1 cellular context compared by ENCODE assay signal in the genomic region with DNA sequence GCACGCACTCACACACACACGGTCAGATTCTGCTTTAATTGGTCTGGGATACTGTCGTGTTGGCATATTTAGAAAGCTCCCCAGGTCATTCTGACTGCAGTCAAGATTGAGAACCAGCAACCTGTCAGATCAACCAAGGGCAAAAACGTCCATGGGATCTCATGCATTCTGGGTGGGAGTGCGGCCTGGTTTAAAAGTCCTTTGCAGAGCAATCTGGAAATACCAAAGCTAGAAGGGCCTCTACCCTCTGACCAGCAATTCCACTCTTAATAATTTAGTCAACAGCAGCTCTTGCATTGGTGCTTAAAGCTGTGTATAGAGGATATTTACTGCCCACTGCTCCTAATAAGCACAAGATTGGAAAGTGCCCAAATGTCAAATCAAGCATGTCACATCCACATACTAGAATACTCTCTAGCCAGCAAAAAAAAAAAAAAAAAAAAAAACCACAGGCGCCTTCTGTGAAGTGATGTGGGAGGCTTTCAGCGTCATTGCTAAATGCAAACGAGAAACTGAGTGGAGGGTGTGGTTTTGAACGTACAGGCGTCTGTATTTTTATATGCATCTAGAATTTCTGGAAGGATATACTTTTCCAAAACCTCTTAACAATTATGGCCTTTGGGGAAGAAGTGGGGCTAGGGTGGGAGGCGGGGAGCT.
TF ChIP-seq lines count a peak whose summit lies in the region.

No MANE protein-coding gene starts in this region.

TF ChIP-seq in HCT116, 20 proteins besides CTCF, POLR2A, EP300 and RAD21:
- TF ChIP-seq POLR2AphosphoS5 (IDR thresholded peaks at IDR 0.05; ENCODE audit: low read depth, low read length): no peak
- TF ChIP-seq EZH2phosphoT487 (IDR thresholded peaks at IDR 0.05; ENCODE audit: borderline replicate concordance): no peak
- TF ChIP-seq ZNF274 (IDR thresholded peaks at IDR 0.05; ENCODE audit: low read depth, low read length): no peak
- TF ChIP-seq, protein P1, sequence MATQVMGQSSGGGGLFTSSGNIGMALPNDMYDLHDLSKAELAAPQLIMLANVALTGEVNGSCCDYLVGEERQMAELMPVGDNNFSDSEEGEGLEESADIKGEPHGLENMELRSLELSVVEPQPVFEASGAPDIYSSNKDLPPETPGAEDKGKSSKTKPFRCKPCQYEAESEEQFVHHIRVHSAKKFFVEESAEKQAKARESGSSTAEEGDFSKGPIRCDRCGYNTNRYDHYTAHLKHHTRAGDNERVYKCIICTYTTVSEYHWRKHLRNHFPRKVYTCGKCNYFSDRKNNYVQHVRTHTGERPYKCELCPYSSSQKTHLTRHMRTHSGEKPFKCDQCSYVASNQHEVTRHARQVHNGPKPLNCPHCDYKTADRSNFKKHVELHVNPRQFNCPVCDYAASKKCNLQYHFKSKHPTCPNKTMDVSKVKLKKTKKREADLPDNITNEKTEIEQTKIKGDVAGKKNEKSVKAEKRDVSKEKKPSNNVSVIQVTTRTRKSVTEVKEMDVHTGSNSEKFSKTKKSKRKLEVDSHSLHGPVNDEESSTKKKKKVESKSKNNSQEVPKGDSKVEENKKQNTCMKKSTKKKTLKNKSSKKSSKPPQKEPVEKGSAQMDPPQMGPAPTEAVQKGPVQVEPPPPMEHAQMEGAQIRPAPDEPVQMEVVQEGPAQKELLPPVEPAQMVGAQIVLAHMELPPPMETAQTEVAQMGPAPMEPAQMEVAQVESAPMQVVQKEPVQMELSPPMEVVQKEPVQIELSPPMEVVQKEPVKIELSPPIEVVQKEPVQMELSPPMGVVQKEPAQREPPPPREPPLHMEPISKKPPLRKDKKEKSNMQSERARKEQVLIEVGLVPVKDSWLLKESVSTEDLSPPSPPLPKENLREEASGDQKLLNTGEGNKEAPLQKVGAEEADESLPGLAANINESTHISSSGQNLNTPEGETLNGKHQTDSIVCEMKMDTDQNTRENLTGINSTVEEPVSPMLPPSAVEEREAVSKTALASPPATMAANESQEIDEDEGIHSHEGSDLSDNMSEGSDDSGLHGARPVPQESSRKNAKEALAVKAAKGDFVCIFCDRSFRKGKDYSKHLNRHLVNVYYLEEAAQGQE (IDR thresholded peaks at IDR 0.05; ENCODE audit: low read depth): no peak
- TF ChIP-seq, protein P2, sequence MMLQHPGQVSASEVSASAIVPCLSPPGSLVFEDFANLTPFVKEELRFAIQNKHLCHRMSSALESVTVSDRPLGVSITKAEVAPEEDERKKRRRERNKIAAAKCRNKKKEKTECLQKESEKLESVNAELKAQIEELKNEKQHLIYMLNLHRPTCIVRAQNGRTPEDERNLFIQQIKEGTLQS (IDR thresholded peaks at IDR 0.05): no peak
- TF ChIP-seq TCF7L2 (IDR thresholded peaks at IDR 0.05; ENCODE audit: borderline replicate concordance, extremely low read depth, insufficient read depth, insufficient read length): no peak
- no peak for TF ChIP-seq SIN3A (IDR thresholded peaks at IDR 0.05; ENCODE audit: low read depth)
- TF ChIP-seq SP1 (IDR thresholded peaks at IDR 0.05; ENCODE audit: low read depth): no peak
- no peak for TF ChIP-seq YY1 (IDR thresholded peaks at IDR 0.05; ENCODE audit: extremely low read depth, insufficient replicate concordance, low read depth, low read length)
- TF ChIP-seq, protein P3, sequence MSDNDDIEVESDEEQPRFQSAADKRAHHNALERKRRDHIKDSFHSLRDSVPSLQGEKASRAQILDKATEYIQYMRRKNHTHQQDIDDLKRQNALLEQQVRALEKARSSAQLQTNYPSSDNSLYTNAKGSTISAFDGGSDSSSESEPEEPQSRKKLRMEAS (IDR thresholded peaks at IDR 0.05): no peak
- TF ChIP-seq ELF1 (IDR thresholded peaks at IDR 0.05; ENCODE audit: borderline replicate concordance, low read depth): no peak
- TF ChIP-seq FOSL1 (IDR thresholded peaks at IDR 0.05; ENCODE audit: low read depth): no peak
- TF ChIP-seq SRF (IDR thresholded peaks at IDR 0.05; ENCODE audit: low read depth): no peak
- TF ChIP-seq, protein P4, sequence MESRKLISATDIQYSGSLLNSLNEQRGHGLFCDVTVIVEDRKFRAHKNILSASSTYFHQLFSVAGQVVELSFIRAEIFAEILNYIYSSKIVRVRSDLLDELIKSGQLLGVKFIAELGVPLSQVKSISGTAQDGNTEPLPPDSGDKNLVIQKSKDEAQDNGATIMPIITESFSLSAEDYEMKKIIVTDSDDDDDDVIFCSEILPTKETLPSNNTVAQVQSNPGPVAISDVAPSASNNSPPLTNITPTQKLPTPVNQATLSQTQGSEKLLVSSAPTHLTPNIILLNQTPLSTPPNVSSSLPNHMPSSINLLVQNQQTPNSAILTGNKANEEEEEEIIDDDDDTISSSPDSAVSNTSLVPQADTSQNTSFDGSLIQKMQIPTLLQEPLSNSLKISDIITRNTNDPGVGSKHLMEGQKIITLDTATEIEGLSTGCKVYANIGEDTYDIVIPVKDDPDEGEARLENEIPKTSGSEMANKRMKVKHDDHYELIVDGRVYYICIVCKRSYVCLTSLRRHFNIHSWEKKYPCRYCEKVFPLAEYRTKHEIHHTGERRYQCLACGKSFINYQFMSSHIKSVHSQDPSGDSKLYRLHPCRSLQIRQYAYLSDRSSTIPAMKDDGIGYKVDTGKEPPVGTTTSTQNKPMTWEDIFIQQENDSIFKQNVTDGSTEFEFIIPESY (IDR thresholded peaks at IDR 0.05; ENCODE audit: extremely low read depth, insufficient replicate concordance, low read length): no peak
- no peak for TF ChIP-seq EZH2 (IDR thresholded peaks at IDR 0.05)
